16 cellular contexts compared by ENCODE assay signal in the genomic region with DNA sequence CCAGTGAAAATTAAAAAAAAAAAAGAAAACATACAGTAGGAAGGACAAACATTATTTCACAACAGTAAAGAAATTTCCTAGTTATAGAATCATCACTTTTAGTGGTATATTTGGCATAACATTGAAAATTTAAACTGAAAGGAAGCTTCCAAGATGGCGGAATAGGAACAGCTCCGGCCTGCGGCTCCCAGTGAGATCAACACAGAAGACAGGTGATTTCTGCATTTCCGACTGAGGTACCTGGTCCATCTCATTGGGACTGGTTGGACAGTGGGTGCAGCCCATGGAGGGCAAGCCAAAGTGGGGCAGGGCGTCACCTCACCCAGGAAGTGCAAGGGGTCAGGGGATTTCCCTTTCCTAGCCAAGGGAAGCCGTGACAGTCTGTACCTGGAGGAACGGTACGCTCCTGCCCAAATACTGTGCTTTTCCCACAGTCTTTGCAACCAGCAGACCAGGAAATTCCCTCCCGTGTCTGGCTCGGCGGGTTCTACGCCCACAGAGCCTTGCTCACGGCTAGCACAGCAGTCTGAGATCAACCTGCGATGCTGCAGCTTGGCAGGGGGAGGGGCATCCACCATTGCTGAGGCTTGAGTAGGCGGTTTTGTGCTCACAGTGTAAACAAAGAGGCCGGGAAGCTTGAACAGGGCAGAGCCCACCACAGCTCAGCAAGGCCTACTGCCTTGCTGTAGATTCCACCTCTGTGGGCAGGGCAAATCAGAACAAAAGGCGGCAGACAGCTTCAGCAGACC. TPM values are rescaled to one million over a fixed set of nuclear protein-coding genes. Genes with fewer than 3 reads are reported as not detected.
"Had no signal": no experiment of that assay in that cellular context is flagged by ENCODE, and none has a peak within 500 bp of the region (broad histone marks: within the 10 kb centered on the region; RNA-seq: fewer than 3 reads in every experiment).

No MANE protein-coding gene starts in this region.

- H3K4me3 ChIP-seq: body of pancreas, esophagus squamous epithelium, left lung, pancreas, right atrium auricular region, SK-N-MC, skin epidermis, tibial nerve, vagina had no signal

- DNase-seq: activated B cell treated with CpG ODN at 0.5 μM for 24 hours; activated CD4-positive, alpha-beta T cell treated with anti-CD3 and anti-CD28 coated beads, Interleukin-2, amount 50 U/mL, for 1 hour; amniotic stem cell; body of pancreas; esophagus squamous epithelium; foreskin fibroblast; left lung had no signal

- H3K4me1 ChIP-seq: body of pancreas, esophagus squamous epithelium, left lung, pancreas, right atrium auricular region, tibial nerve, vagina had no signal

- H3K36me3 Mint-ChIP-seq: activated naive CD4-positive, alpha-beta T cell treated with anti-CD3 and anti-CD28 coated beads, Interleukin-2, amount 50 U/mL, for 24 hours had no signal

- H3K27ac ChIP-seq: body of pancreas, esophagus squamous epithelium, left lung, pancreas, right atrium auricular region, SK-N-MC, tibial nerve, vagina had no signal

- H3K9me3 ChIP-seq: body of pancreas, pancreas had no signal

- H3K27me3 ChIP-seq: body of pancreas, esophagus squamous epithelium, left lung, pancreas, right atrium auricular region, tibial nerve, vagina had no signal

- H3K9me3 Mint-ChIP-seq: activated B cell treated with CpG ODN at 0.5 μM for 24 hours; activated naive CD4-positive, alpha-beta T cell treated with anti-CD3 and anti-CD28 coated beads, Interleukin-2, amount 50 U/mL, for 24 hours had no signal

- H3K36me3 ChIP-seq: esophagus squamous epithelium, pancreas, right atrium auricular region, vagina had no signal

- H3K4me3 Mint-ChIP-seq: activated B cell treated with CpG ODN at 0.5 μM for 24 hours; activated naive CD4-positive, alpha-beta T cell treated with anti-CD3 and anti-CD28 coated beads, Interleukin-2, amount 50 U/mL, for 24 hours; memory B cell had no signal

- H3K4me1 Mint-ChIP-seq: activated B cell treated with CpG ODN at 0.5 μM for 24 hours; activated naive CD4-positive, alpha-beta T cell treated with anti-CD3 and anti-CD28 coated beads, Interleukin-2, amount 50 U/mL, for 24 hours; memory B cell had no signal

- H3K27ac Mint-ChIP-seq: activated B cell treated with CpG ODN at 0.5 μM for 24 hours; activated naive CD4-positive, alpha-beta T cell treated with anti-CD3 and anti-CD28 coated beads, Interleukin-2, amount 50 U/mL, for 24 hours; memory B cell had no signal

RNA-seq across cellular contexts. Expression of a gene that starts 19.4 kb away (rescaled TPM):
- polyA plus RNA-seq: neural cell had no signal
